Comparison of ENCODE assay signal across 8 cellular contexts in the genomic region with DNA sequence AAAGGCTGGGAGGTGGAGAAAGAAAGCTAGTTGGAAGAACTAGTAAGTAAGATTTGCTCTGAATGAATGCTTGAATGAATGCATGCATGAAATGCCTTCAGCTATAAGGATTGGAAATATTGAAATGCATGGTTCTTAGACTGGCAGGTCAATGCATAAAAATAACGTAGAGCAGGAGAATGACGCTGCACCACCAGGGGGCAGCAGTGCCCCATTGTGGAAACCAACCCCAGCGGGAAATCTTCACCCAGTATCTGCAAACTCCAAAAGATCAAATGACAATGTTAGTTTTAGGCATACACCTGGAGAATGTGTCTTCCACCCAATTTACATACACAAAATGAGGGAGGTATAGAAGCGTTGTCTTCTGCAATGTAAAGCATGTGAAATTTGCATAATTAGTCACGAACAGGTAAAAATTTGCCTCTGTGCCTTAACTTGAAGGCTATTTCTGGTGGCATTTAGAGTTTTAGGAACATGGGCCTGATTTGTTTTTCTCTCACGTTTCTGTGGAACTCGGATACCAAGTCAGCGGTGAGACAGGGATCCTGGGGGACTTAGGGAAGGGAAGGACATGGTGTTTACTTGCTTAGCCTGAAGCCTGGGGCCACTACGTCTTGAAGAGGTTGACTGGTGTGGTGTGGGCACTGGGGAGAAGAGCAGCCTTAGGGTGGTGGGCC.
DNase-seq lines count a peak whose midpoint lies in the region; ATAC-seq lines count a peak whose summit lies in the region.

No MANE protein-coding gene starts in this region.

- ATAC-seq in GM18867 (IDR thresholded peaks at IDR 0.05; ENCODE audit: unreplicated experiment): peak; percentile 85
- peak; percentile 81 for ATAC-seq in HG03442 (IDR thresholded peaks at IDR 0.05; ENCODE audit: unreplicated experiment)

- DNase-seq in AML-193 (lab: John Stamatoyannopoulos, UW): peak; percentile 31 to 46
- DNase-seq in NCI-H526 treated with DMSO at 0.1 percent for 48 hours (lab: John Stamatoyannopoulos, UW): peak; percentile 89
- peak; percentile 82 to 86 for DNase-seq in activated CD4-positive, alpha-beta T cell treated with anti-CD3 and anti-CD28 coated beads, Interleukin-2, amount 50 U/mL, for 48 hours
- peak; percentile 58 for DNase-seq in effector CD4-positive, alpha-beta T cell
- DNase-seq in middle frontal gyrus (ENCODE audit: extremely low spot score, low spot score): peak; percentile 54
- DNase-seq in stimulated activated CD8-positive, alpha-beta memory T cell treated with anti-CD3 and anti-CD28 coated beads, Interleukin-7, amount 100 ng/mL, for 4 hours (ENCODE audit: low read depth in 2 of 2): peak; percentile 45 to 46

Comparison
In these comparisons a context has a peak if more than half of its experiments do, and no peak if none do; other contexts are left out.
1. Peak in every context shown above with its lines: DNase-seq and ATAC-seq.
2. DNase-seq: peak in every context shown above with its lines; median percentile 89 in NCI-H526 treated with DMSO at 0.1 percent for 48 hours; 84 in activated CD4-positive, alpha-beta T cell treated with anti-CD3 and anti-CD28 coated beads, Interleukin-2, amount 50 U/mL, for 48 hours; 58 in effector CD4-positive, alpha-beta T cell; 54 in middle frontal gyrus; 46 in stimulated activated CD8-positive, alpha-beta memory T cell treated with anti-CD3 and anti-CD28 coated beads, Interleukin-7, amount 100 ng/mL, for 4 hours; 38 in AML-193.